Comparison of ENCODE assay signal across 1 cellular context in the genomic region with DNA sequence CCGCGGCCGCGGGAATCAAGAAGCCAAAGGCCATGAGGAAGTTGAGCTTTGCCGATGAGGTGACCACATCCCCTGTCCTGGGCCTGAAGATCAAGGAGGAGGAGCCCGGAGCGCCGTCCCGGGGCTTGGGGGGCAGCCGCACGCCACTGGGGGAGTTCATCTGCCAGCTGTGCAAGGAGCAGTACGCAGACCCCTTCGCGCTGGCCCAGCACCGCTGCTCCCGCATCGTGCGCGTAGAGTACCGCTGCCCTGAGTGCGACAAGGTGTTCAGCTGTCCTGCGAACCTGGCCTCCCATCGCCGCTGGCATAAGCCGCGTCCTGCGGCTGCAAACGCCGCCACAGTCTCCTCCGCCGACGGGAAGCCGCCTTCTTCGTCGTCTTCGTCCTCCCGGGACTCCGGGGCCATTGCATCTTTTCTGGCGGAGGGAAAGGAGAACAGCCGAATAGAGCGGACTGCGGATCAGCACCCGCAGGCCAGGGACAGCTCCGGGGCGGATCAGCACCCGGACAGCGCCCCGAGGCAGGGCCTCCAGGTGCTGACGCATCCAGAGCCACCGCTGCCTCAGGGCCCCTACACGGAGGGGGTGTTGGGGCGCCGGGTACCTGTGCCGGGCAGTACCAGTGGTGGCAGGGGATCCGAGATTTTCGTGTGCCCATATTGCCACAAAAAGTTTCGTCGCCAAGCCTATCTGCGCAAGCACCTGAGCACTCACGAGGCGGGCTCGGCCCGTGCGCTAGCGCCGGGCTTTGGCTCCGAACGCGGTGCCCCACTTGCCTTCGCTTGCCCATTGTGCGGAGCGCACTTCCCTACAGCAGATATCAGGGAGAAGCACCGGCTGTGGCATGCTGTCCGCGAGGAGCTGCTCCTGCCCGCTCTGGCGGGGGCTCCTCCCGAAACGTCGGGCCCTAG.
TF ChIP-seq lines count a peak whose summit lies in the region.

No MANE protein-coding gene starts in this region.

TF ChIP-seq in H1, 55 proteins besides CTCF, POLR2A, EP300 and RAD21:
- peak; percentile 82 for TF ChIP-seq YY1 (IDR thresholded peaks at IDR 0.05; ENCODE audit: low read depth, low read length)
- no peak for TF ChIP-seq SIX5 (IDR thresholded peaks at IDR 0.05; ENCODE audit: low read depth, low read length)
- TF ChIP-seq HDAC2 (IDR thresholded peaks at IDR 0.05; ENCODE audit: borderline replicate concordance in 1 of 2, low read depth in 2 of 2, low read length in 2 of 2) = peak; percentile 99 to 100
- TF ChIP-seq, protein P1, sequence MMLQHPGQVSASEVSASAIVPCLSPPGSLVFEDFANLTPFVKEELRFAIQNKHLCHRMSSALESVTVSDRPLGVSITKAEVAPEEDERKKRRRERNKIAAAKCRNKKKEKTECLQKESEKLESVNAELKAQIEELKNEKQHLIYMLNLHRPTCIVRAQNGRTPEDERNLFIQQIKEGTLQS (IDR thresholded peaks at IDR 0.05; ENCODE audit: insufficient read depth, low read depth, low read length) = no peak
- peak; percentile 62 for TF ChIP-seq SUZ12 (IDR thresholded peaks at IDR 0.05; ENCODE audit: low read length)
- TF ChIP-seq TAF1 (IDR thresholded peaks at IDR 0.05; ENCODE audit: low read depth, low read length) = no peak
- TF ChIP-seq MAFK (IDR thresholded peaks at IDR 0.05; ENCODE audit: low read depth, low read length) = no peak
- no peak for TF ChIP-seq SP1 (IDR thresholded peaks at IDR 0.05; ENCODE audit: low read depth, low read length)
- TF ChIP-seq SIN3A (conservative IDR thresholded peaks at IDR 0.05 in 1 of 2, IDR thresholded peaks at IDR 0.05 in 1 of 2; ENCODE audit: low read depth in 1 of 2, low read length in 2 of 2) = peak; percentile 100
- TF ChIP-seq NRF1 (IDR thresholded peaks at IDR 0.05; ENCODE audit: low read depth, low read length) = no peak
- peak; percentile 86; the same call in 1 of the 2 replicates for TF ChIP-seq SP4 (IDR thresholded peaks at IDR 0.05; ENCODE audit: low read length)
- TF ChIP-seq RXRA (IDR thresholded peaks at IDR 0.05; ENCODE audit: insufficient read depth, low read depth, low read length) = no peak
- TF ChIP-seq CTBP2 (IDR thresholded peaks at IDR 0.05; ENCODE audit: borderline replicate concordance, insufficient read depth, insufficient read length, low read length) = peak; percentile 88
- TF ChIP-seq SAP30 (IDR thresholded peaks at IDR 0.05; ENCODE audit: insufficient read depth, insufficient replicate concordance, low read length) = peak; percentile 99
- no peak for TF ChIP-seq CHD1 (IDR thresholded peaks at IDR 0.05; ENCODE audit: low read depth, low read length)
- TF ChIP-seq ASH2L (IDR thresholded peaks at IDR 0.05; ENCODE audit: low read length) = peak; percentile 68
- TF ChIP-seq JUND (IDR thresholded peaks at IDR 0.05; ENCODE audit: low read length) = peak; percentile 41; the same call in 1 of the 2 replicates
- TF ChIP-seq TEAD4 (IDR thresholded peaks at IDR 0.05; ENCODE audit: low read depth, low read length) = no peak
- TF ChIP-seq BACH1 (IDR thresholded peaks at IDR 0.05; ENCODE audit: low read length) = peak; percentile 35
- TF ChIP-seq, protein P2, sequence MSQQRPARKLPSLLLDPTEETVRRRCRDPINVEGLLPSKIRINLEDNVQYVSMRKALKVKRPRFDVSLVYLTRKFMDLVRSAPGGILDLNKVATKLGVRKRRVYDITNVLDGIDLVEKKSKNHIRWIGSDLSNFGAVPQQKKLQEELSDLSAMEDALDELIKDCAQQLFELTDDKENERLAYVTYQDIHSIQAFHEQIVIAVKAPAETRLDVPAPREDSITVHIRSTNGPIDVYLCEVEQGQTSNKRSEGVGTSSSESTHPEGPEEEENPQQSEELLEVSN (IDR thresholded peaks at IDR 0.05) = no peak
- TF ChIP-seq, protein P3, sequence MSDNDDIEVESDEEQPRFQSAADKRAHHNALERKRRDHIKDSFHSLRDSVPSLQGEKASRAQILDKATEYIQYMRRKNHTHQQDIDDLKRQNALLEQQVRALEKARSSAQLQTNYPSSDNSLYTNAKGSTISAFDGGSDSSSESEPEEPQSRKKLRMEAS (IDR thresholded peaks at IDR 0.05) = peak; percentile 86
- no peak for TF ChIP-seq FOSL1 (IDR thresholded peaks at IDR 0.05; ENCODE audit: insufficient read depth, low read depth, low read length)
- TF ChIP-seq TCF12 (IDR thresholded peaks at IDR 0.05; ENCODE audit: low read depth, low read length) = peak; percentile 46; the same call in 1 of the 2 replicates
- peak; percentile 98 for TF ChIP-seq TAF7 (optimal IDR thresholded peaks at IDR 0.05; ENCODE audit: borderline replicate concordance, low read depth, low read length)
- peak; percentile 68 for TF ChIP-seq EZH2 (IDR thresholded peaks at IDR 0.05; ENCODE audit: low read depth, low read length, severe bottlenecking)
- TF ChIP-seq RBBP5 (IDR thresholded peaks at IDR 0.05; ENCODE audit: borderline replicate concordance, low read depth, low read length) = peak; percentile 74; the same call in 1 of the 2 replicates
- TF ChIP-seq TBP (IDR thresholded peaks at IDR 0.05; ENCODE audit: low read depth, low read length) = peak; percentile 32
- TF ChIP-seq BCL11A (IDR thresholded peaks at IDR 0.05; ENCODE audit: low read depth in 2 of 2, low read length in 2 of 2) = no peak
- no peak for TF ChIP-seq JUN (IDR thresholded peaks at IDR 0.05; ENCODE audit: low read depth, low read length)
- TF ChIP-seq GABPA (IDR thresholded peaks at IDR 0.05; ENCODE audit: borderline replicate concordance, insufficient read depth, low read length) = 0 out of 2 replicates have a peak, but pooled peaks have one; percentile 61
- TF ChIP-seq RNF2 (IDR thresholded peaks at IDR 0.05; ENCODE audit: borderline replicate concordance, low read depth, low read length, missing control alignments, poor library complexity, severe bottlenecking) = peak; percentile 34
- TF ChIP-seq NANOG (IDR thresholded peaks at IDR 0.05; ENCODE audit: insufficient read depth, low read depth, low read length, poor library complexity, severe bottlenecking) = no peak
- peak; percentile 54 for TF ChIP-seq KDM4A (IDR thresholded peaks at IDR 0.05; ENCODE audit: low read depth, low read length, severe bottlenecking)
- peak; percentile 68 for TF ChIP-seq CREB1 (IDR thresholded peaks at IDR 0.05)
